In the genomic region with DNA sequence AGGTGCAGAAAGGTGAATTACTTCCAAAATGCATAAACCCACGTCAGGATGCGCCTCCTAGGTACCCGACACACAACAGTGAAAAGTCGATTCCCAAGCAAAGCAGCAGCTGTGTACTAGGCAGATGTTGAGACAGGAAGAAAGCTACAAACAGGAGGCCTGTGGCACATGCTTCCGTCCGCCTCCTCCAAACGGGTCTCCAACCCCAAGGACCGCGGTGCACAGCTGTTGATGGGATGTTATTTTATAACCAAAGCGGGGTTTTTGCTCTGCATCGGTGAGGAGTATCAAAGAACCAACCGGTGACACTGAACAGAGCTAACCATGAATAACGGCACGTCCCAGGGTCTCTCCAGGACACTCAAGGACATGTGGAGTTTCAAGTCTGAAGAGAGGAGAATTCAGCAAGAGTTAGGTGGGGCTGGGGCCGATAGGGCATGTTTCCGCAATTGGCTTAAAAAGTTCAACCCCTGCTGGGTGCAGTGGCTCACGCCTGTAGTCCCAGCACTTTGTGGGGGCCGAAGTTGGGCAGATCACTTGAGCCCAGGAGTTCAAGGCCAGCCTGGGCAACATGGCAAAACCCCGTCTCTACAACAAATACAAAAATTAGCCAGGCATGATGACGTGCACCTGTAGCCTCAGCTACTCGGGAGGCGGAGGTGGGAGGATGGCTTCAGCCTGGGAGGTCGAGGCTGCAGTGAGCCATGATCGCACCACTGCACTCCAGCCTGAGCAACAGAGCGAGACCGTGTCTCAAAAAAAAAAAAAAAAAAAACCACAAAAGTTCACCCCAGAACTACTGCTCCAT, we compare ENCODE assay signal across 12 cellular contexts.
"Had no signal": no experiment of that assay in that cellular context is flagged by ENCODE, and none has a peak within 500 bp of the region (broad histone marks: within the 10 kb centered on the region; RNA-seq: fewer than 3 reads in every experiment).

No MANE protein-coding gene starts in this region.

- H3K27me3 ChIP-seq: colonic mucosa had no signal

- H3K4me3 Mint-ChIP-seq: activated B cell treated with CpG ODN at 0.5 μM for 24 hours; activated CD4-positive, alpha-beta T cell treated with anti-CD3 and anti-CD28 coated beads, Interleukin-2, amount 10 ng/mL, durations not matched to agents 24 days and 14 days; activated naive CD8-positive, alpha-beta T cell treated with anti-CD3 and anti-CD28 coated beads, Interleukin-2, amount 10 ng/mL, durations not matched to agents 7 days and 5 days; T-helper 17 cell; type B pancreatic cell had no signal

- H3K27me3 Mint-ChIP-seq: activated B cell treated with CpG ODN at 0.5 μM for 24 hours; activated CD4-positive, alpha-beta T cell treated with anti-CD3 and anti-CD28 coated beads, Interleukin-2, amount 10 ng/mL, durations not matched to agents 24 days and 14 days; activated naive CD8-positive, alpha-beta T cell treated with anti-CD3 and anti-CD28 coated beads, Interleukin-2, amount 10 ng/mL, durations not matched to agents 7 days and 5 days; T-helper 17 cell; type B pancreatic cell had no signal

- FAIRE-seq: frontal cortex, keratinocyte had no signal

- H3K4me1 ChIP-seq: colonic mucosa had no signal

- H3K9me3 Mint-ChIP-seq: activated B cell treated with CpG ODN at 0.5 μM for 24 hours; activated CD4-positive, alpha-beta T cell treated with anti-CD3 and anti-CD28 coated beads, Interleukin-2, amount 10 ng/mL, durations not matched to agents 24 days and 14 days; activated naive CD8-positive, alpha-beta T cell treated with anti-CD3 and anti-CD28 coated beads, Interleukin-2, amount 10 ng/mL, durations not matched to agents 7 days and 5 days; type B pancreatic cell had no signal

- H3K27ac ChIP-seq: colonic mucosa had no signal

- H3K4me3 ChIP-seq: colonic mucosa, left ventricle myocardium inferior had no signal

- DNase-seq: activated B cell treated with CpG ODN at 0.5 μM for 24 hours; activated CD4-positive, alpha-beta T cell treated with anti-CD3 and anti-CD28 coated beads, Interleukin-2, amount 10 ng/mL, durations not matched to agents 24 days and 14 days; activated gamma-delta T cell treated with Interleukin-2 at 50 U/mL for 16 hours; activated naive CD8-positive, alpha-beta T cell treated with anti-CD3 and anti-CD28 coated beads, Interleukin-2, amount 10 ng/mL, durations not matched to agents 7 days and 5 days; colonic mucosa; effector CD4-positive, alpha-beta T cell; left ventricle myocardium inferior; stimulated activated CD4-positive, alpha-beta T cell treated with anti-CD3 and anti-CD28 coated beads, Interleukin-4, amount 100 ng/mL, for 1 hour; T-helper 17 cell had no signal

- H3K9me3 ChIP-seq: colonic mucosa, left ventricle myocardium inferior had no signal

- H3K27ac Mint-ChIP-seq: activated B cell treated with CpG ODN at 0.5 μM for 24 hours; activated CD4-positive, alpha-beta T cell treated with anti-CD3 and anti-CD28 coated beads, Interleukin-2, amount 10 ng/mL, durations not matched to agents 24 days and 14 days; activated naive CD8-positive, alpha-beta T cell treated with anti-CD3 and anti-CD28 coated beads, Interleukin-2, amount 10 ng/mL, durations not matched to agents 7 days and 5 days had no signal

- H3K4me1 Mint-ChIP-seq: activated B cell treated with CpG ODN at 0.5 μM for 24 hours; activated CD4-positive, alpha-beta T cell treated with anti-CD3 and anti-CD28 coated beads, Interleukin-2, amount 10 ng/mL, durations not matched to agents 24 days and 14 days; activated naive CD8-positive, alpha-beta T cell treated with anti-CD3 and anti-CD28 coated beads, Interleukin-2, amount 10 ng/mL, durations not matched to agents 7 days and 5 days had no signal

- ATAC-seq: T-helper 17 cell had no signal
